ENCODE assay signal across 8 cellular contexts in genomic region chr11:10540915-10541591, GRCh38. TPM values are rescaled to one million over a fixed set of nuclear protein-coding genes. Genes with fewer than 3 reads are reported as not detected.
DNase-seq lines count a peak whose midpoint lies in the region; ATAC-seq lines count a peak whose summit lies in the region.

Gene RNF141, minus strand, starts transcription at chr11:10541187. Its CDS starts 7,029 bp downstream, at chr11:10534158.

- H3K36me3 Mint-ChIP-seq in IgD-negative memory B cell, result no peaks in the 10 kb centered on the region
- H3K36me3 Mint-ChIP-seq in activated T-cell treated with anti-CD3 and anti-CD28 coated beads, Interleukin-2, amount 50 U/mL, for 4 hours (ENCODE audit: insufficient read depth), result no peaks in the 10 kb centered on the region

- H3K27ac ChIP-seq in muscle layer of duodenum (ENCODE audit: low read length), result peak within 1 kb of the TSS; percentile 71

- ATAC-seq in GM21529 (IDR thresholded peaks at IDR 0.05; ENCODE audit: unreplicated experiment), result peak; percentile 95
- peak; percentile 98 to 99 for ATAC-seq in activated T-cell treated with anti-CD3 and anti-CD28 coated beads, Interleukin-2, amount 50 U/mL, for 4 hours
- peak; percentile 99 for ATAC-seq in esophagus mucosa

- no peaks in the 10 kb centered on the region for H3K27me3 Mint-ChIP-seq in IgD-negative memory B cell
- H3K27me3 Mint-ChIP-seq in activated T-cell treated with anti-CD3 and anti-CD28 coated beads, Interleukin-2, amount 50 U/mL, for 4 hours (ENCODE audit: low read depth), result peaks cover 3% of the 10 kb centered on the region

- H3K27ac Mint-ChIP-seq in IgD-negative memory B cell, result peak within 1 kb of the TSS; percentile 93 to 96 (median 94)

- H3K9me3 ChIP-seq in muscle layer of duodenum (ENCODE audit: control insufficient read depth in 1 of 2, low read length in 2 of 2), result no peaks in the 10 kb centered on the region

- no peaks in the 10 kb centered on the region for H3K36me3 ChIP-seq in muscle layer of duodenum (ENCODE audit: control insufficient read depth in 1 of 2, insufficient read depth in 2 of 2, low read length in 2 of 2)

- H3K27me3 ChIP-seq in muscle layer of duodenum (ENCODE audit: low read depth, low read length), result no peaks in the 10 kb centered on the region

- peaks cover 32 to 71% (median 47%) of the 10 kb centered on the region in 3 donors for H3K4me1 Mint-ChIP-seq in IgD-negative memory B cell
- peaks cover 20% of the 10 kb centered on the region for H3K4me1 Mint-ChIP-seq in activated T-cell treated with anti-CD3 and anti-CD28 coated beads, Interleukin-2, amount 50 U/mL, for 4 hours (ENCODE audit: low read depth)

- H3K4me3 ChIP-seq in muscle layer of duodenum (ENCODE audit: low read depth in 1 of 2, low read length in 2 of 2), result peak within 1 kb of the TSS; percentile 83

- DNase-seq in DMS153 treated with DMSO at 0.1 percent for 48 hours (lab: John Stamatoyannopoulos, UW; ENCODE audit: unreplicated experiment) (peak; percentile 83), OCI-M1 (lab: John Stamatoyannopoulos, UW) (peak; percentile 96)
- DNase-seq in activated T-cell treated with anti-CD3 and anti-CD28 coated beads, Interleukin-2, amount 50 U/mL, for 4 hours, result peak; percentile 95
- peak; percentile 92 to 96 for DNase-seq in stimulated activated CD8-positive, alpha-beta memory T cell treated with anti-CD3 and anti-CD28 coated beads, Interleukin-7, amount 100 ng/mL, for 48 hours (ENCODE audit: extremely low read depth in 1 of 2, low read depth in 1 of 2)

- peak within 1 kb of the TSS; percentile 89 to 97 (median 93) for H3K4me3 Mint-ChIP-seq in IgD-negative memory B cell
- H3K4me3 Mint-ChIP-seq in activated T-cell treated with anti-CD3 and anti-CD28 coated beads, Interleukin-2, amount 50 U/mL, for 4 hours, result peak within 1 kb of the TSS; percentile 91

- H3K4me1 ChIP-seq in muscle layer of duodenum (ENCODE audit: control insufficient read depth in 1 of 2, insufficient read depth in 2 of 2, low read length in 2 of 2), result peaks cover 5 to 8% of the 10 kb centered on the region in 2 donors

- H3K9me3 Mint-ChIP-seq in IgD-negative memory B cell, result peaks cover 2 to 4% (median 4%) of the 10 kb centered on the region in 3 donors
- H3K9me3 Mint-ChIP-seq in activated T-cell treated with anti-CD3 and anti-CD28 coated beads, Interleukin-2, amount 50 U/mL, for 4 hours, result no peaks in the 10 kb centered on the region

RNA-seq across cellular contexts. Expression of gene RNF141, which starts in this region (rescaled TPM):
- 73.6 TPM for polyA plus RNA-seq in IgD-negative memory B cell
- 10 to 100 TPM; 16.3 to 20.7 (median 18.4) TPM for total RNA-seq in activated T-cell treated with anti-CD3 and anti-CD28 coated beads, Interleukin-2, amount 50 U/mL, for 4 hours
- 69.5 TPM for total RNA-seq in esophagus mucosa

Comparison
In these comparisons a context has a peak if more than half of its experiments do, and no peak if none do; other contexts are left out.
1. Peak in every context shown above with its lines: DNase-seq, ATAC-seq, H3K4me3 ChIP-seq and H3K27ac ChIP-seq.